ENCODE assay signal across 10 cellular contexts in genomic region chr2:232321156-232321816, GRCh38.
DNase-seq lines count a peak whose midpoint lies in the region; ATAC-seq and TF ChIP-seq lines count a peak whose summit lies in the region.
"Had no signal": no experiment of that assay in that cellular context is flagged by ENCODE, and none has a peak within 500 bp of the region (broad histone marks: within the 10 kb centered on the region; RNA-seq: fewer than 3 reads in every experiment).

No MANE protein-coding gene starts in this region.

- no peak overlapping the region for H2AFZ ChIP-seq in OCI-LY1 (ENCODE audit: low read length)

- DNase-seq in activated T-cell treated with anti-CD3 and anti-CD28 coated beads for 4 hours (peak; percentile 23), iPS-NIHi11 (ENCODE audit: low spot score) (peak; percentile 53), AML-193 (lab: John Stamatoyannopoulos, UW) (no peak), SW480 (ENCODE audit: low spot score) (no peak)
- DNase-seq in stimulated activated CD8-positive, alpha-beta memory T cell treated with anti-CD3 and anti-CD28 coated beads, Interleukin-15, amount 100 ng/mL, for 48 hours (ENCODE audit: low read depth in 2 of 2) = peak; percentile 56 to 63
- DNase-seq: NCI-H1417 had no signal

- no peaks in the 10 kb centered on the region for H3K27me3 ChIP-seq in OCI-LY1 (ENCODE audit: insufficient read depth, low read length)
- H3K27me3 ChIP-seq: uterus had no signal

- no peaks in the 10 kb centered on the region for H3K36me3 ChIP-seq in OCI-LY1 (ENCODE audit: insufficient read depth, low read length)
- H3K36me3 ChIP-seq: uterus had no signal

- H3K4me3 ChIP-seq in OCI-LY1 (ENCODE audit: low read depth, low read length, poor library complexity, severe bottlenecking) = no peak overlapping the region
- H3K4me3 ChIP-seq: uterus had no signal

- no peaks in the 10 kb centered on the region for H3F3A ChIP-seq in OCI-LY1 (ENCODE audit: insufficient read depth, low read length)

- H3K4me1 ChIP-seq in OCI-LY1 (ENCODE audit: insufficient read depth, low read length, severe bottlenecking) = peaks cover 16% of the 10 kb centered on the region
- H3K4me1 ChIP-seq: uterus had no signal

- no peaks in the 10 kb centered on the region for H3K9me2 ChIP-seq in OCI-LY1 (ENCODE audit: low read depth, low read length)

- H3K27ac ChIP-seq in OCI-LY1 (ENCODE audit: low read depth, low read length, poor library complexity, severe bottlenecking) = peak overlapping the region; percentile 65
- H3K27ac ChIP-seq: uterus had no signal

- ATAC-seq in HG03108 (IDR thresholded peaks at IDR 0.05; ENCODE audit: unreplicated experiment) (no peak), GM18873 (IDR thresholded peaks at IDR 0.05; ENCODE audit: low FRiP score, unreplicated experiment) (no peak)

- H3K9ac ChIP-seq in OCI-LY1 (ENCODE audit: low read length) = no peak overlapping the region

- peak; percentile 38; the same call in 1 of the 2 replicates for TF ChIP-seq CTCF in OCI-LY1 (IDR thresholded peaks at IDR 0.05; ENCODE audit: low read length)

- H3K9me3 ChIP-seq in OCI-LY1 (ENCODE audit: low read length) = no peaks in the 10 kb centered on the region
- H3K9me3 ChIP-seq: uterus had no signal

- H3K79me2 ChIP-seq in OCI-LY1 (ENCODE audit: insufficient read depth, low read length) = no peaks in the 10 kb centered on the region

- no peaks in the 10 kb centered on the region for H4K20me1 ChIP-seq in OCI-LY1 (ENCODE audit: insufficient read depth, low read length)

- no peak overlapping the region for H3K4me2 ChIP-seq in OCI-LY1 (ENCODE audit: low read length)

Comparison
In these comparisons a context has a peak if more than half of its experiments do, and no peak if none do; other contexts are left out.
1. DNase-seq: peak in activated T-cell treated with anti-CD3 and anti-CD28 coated beads for 4 hours (single experiment), iPS-NIHi11 (single experiment) and stimulated activated CD8-positive, alpha-beta memory T cell treated with anti-CD3 and anti-CD28 coated beads, Interleukin-15, amount 100 ng/mL, for 48 hours (2 of 2); none in AML-193 (0 of 2) and SW480 (single experiment).